10 cellular contexts compared by ENCODE assay signal in the genomic region with DNA sequence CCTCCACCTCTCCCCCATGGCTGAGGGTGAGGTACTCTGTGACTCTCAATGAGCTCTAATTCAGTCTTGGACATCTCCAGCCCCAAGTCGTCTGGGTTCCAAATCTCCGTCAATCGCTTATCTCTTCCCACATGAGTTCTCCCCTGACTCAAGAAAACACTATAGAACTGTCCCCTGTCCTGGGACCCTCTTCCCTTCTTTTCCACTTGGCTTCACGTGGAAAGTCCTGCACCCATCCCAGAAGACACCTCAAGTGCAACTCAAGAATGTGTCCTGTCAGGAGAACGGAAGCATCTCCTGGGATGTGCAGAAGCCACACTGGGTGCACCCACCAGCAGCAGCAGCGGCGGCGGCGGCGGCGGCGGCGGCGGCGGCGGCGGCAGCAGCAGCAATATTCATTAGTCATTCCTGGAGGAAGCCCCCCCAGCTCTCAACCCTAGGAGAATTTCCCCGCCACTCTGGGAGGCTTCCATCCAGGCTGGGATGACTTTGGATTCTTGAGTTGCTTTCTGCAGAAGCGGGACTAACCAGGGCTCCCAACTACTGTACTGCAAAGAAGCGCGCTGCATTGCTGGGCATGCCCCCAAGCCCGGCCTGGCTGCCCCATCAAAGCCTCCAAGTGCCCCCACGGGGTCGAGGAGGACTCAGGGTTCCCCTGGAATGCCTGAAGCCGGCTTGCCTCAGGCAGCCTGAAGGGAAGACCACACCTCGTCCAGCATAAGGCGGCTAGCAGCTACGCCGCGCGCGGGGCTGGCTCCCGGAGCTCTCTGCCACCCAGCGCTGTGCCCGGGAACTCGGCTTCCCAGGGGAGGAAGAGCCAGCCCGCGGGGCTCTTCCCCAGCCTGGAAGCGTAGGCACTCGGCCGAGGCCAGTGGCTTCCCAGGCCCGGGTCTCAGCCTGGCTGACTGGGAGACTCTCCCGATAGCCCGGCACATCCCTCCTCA. TPM values are rescaled to one million over a fixed set of nuclear protein-coding genes. Genes with fewer than 3 reads are reported as not detected.
DNase-seq lines count a peak whose midpoint lies in the region; ATAC-seq and TF ChIP-seq lines count a peak whose summit lies in the region.
"Had no signal": no experiment of that assay in that cellular context is flagged by ENCODE, and none has a peak within 500 bp of the region (broad histone marks: within the 10 kb centered on the region; RNA-seq: fewer than 3 reads in every experiment).

No MANE protein-coding gene starts in this region.

- H3K27me3 Mint-ChIP-seq in Calu3 (ENCODE audit: unreplicated experiment): peaks cover 73% of the 10 kb centered on the region

- H3K27me3 ChIP-seq in RWPE2 (ENCODE audit: insufficient read depth, poor library complexity, severe bottlenecking) (peaks cover 73% of the 10 kb centered on the region), heart right ventricle (peaks cover 7 to 88% (median 66%) of the 10 kb centered on the region in 7 donors)

- ATAC-seq in RWPE2 (ENCODE audit: low read depth) (peak; percentile 58), heart right ventricle (peak in 6 of 8 donors; percentile 4 to 44 (median 19))

- H3K4me1 ChIP-seq in RWPE2 (ENCODE audit: insufficient read depth, poor library complexity, severe bottlenecking): no peaks in the 10 kb centered on the region
- peaks cover 9 to 20% (median 13%) of the 10 kb centered on the region in 9 donors for H3K4me1 ChIP-seq in heart right ventricle

- no peak overlapping the region for H3K27ac Mint-ChIP-seq in Calu3 (ENCODE audit: unreplicated experiment)
- H3K27ac Mint-ChIP-seq: activated naive CD4-positive, alpha-beta T cell treated with anti-CD3 and anti-CD28 coated beads, Interleukin-2, amount 50 U/mL, for 72 hours had no signal

- no peaks in the 10 kb centered on the region for H3K4me1 Mint-ChIP-seq in Calu3 (ENCODE audit: low read depth, unreplicated experiment)

- H3K9me3 ChIP-seq in RWPE2 (ENCODE audit: severe bottlenecking) (no peaks in the 10 kb centered on the region), heart right ventricle (no peaks in the 10 kb centered on the region)

- H3K9me3 Mint-ChIP-seq in Calu3 (ENCODE audit: low read depth, unreplicated experiment): no peaks in the 10 kb centered on the region
- H3K9me3 Mint-ChIP-seq: activated naive CD4-positive, alpha-beta T cell treated with anti-CD3 and anti-CD28 coated beads, Interleukin-2, amount 50 U/mL, for 72 hours had no signal

- peak overlapping the region; percentile 19 for H3K4me3 Mint-ChIP-seq in Calu3 (ENCODE audit: low read depth, unreplicated experiment)

- H3K27ac ChIP-seq in RWPE2 (ENCODE audit: poor library complexity, severe bottlenecking) (no peak overlapping the region), heart right ventricle (no peak overlapping the region)

- no peak overlapping the region for H3K4me3 ChIP-seq in RWPE2 (ENCODE audit: severe bottlenecking)
- peak overlapping the region; percentile 21 to 50 (median 44) for H3K4me3 ChIP-seq in heart right ventricle

- BruUV-seq in Calu3 (replicated peaks; lab: Mats Ljungman, UMichigan): no TSS peak

- 3% methylated on average over 42 to 44 of the region's 44 CpGs for WGBS in heart right ventricle, 2 donors

- CTCF ChIA-PET in Calu3 (lab: Charles Lee): interaction anchor here (0.8 kb wide), 1 partner anchor 16 kb away, joined by 3 read pairs; no protein-coding TSS in a partner anchor

- TF ChIP-seq CTCF in Calu3 (IDR thresholded peaks at IDR 0.05; ENCODE audit: unreplicated experiment): no peak
- TF ChIP-seq CTCF in RWPE2 (IDR thresholded peaks at IDR 0.05; ENCODE audit: poor library complexity, severe bottlenecking): no peak
- TF ChIP-seq CTCF in heart right ventricle (IDR thresholded peaks at IDR 0.05): no peak

- no peak for DNase-seq in Calu3
- no peak for DNase-seq in RWPE2 (ENCODE audit: low spot score)
- DNase-seq in heart right ventricle: no peak
- peak in 8 of 10 donors; percentile 23 to 91 (median 37) for DNase-seq in posterior cingulate gyrus
- no peak for DNase-seq in NCI-H1105 treated with DMSO at 0.1 percent for 48 hours (lab: John Stamatoyannopoulos, UW)
- no peak for DNase-seq in COR-L47 (lab: John Stamatoyannopoulos, UW)
- DNase-seq in KG1 (lab: John Stamatoyannopoulos, UW): no peak
- no peak for DNase-seq in NOMO-1 (lab: John Stamatoyannopoulos, UW; ENCODE audit: unreplicated experiment in 2 of 2)
- DNase-seq: GOT3 had no signal

- no peaks in the 10 kb centered on the region for H3K36me3 ChIP-seq in RWPE2 (ENCODE audit: low read depth)
- H3K36me3 ChIP-seq in heart right ventricle: no peaks in the 10 kb centered on the region

- intact Hi-C loops in Calu3 (cut with micrococcal nuclease; ENCODE audit: unreplicated experiment) (loop anchor here (5.0 kb wide), 1 partner anchor 272 kb away; no protein-coding TSS in a partner anchor), heart right ventricle (cut with DNase I) (loop anchor here in 4 of 10 donors (5.0 to 10.0 kb wide), 4 partner anchors 107 to 265 kb away; no protein-coding TSS in a partner anchor), posterior cingulate gyrus (cut with DNase I) (loop anchor here (1.0 kb wide), 1 partner anchor 113 kb away; no protein-coding TSS in a partner anchor)

- H3K36me3 Mint-ChIP-seq in Calu3 (ENCODE audit: insufficient read depth, unreplicated experiment): no peaks in the 10 kb centered on the region

RNA-seq across cellular contexts. Expression of gene CRTAC1, which starts 1.0 kb away (rescaled TPM):
- total RNA-seq in Calu3 (2022) (not detected in 2 replicates), heart right ventricle (10 to 100 TPM in 1 of 10 donors, 1 to 10 TPM in 6, under 1 TPM in 3; 0.61 to 12.4 (median 1.4) TPM)
- polyA plus RNA-seq in heart right ventricle: 1 to 10 TPM in 1 of 2 donors, under 1 TPM in 1; 0.22 to 2.1 TPM
- total RNA-seq: activated naive CD4-positive, alpha-beta T cell treated with anti-CD3 and anti-CD28 coated beads, Interleukin-2, amount 50 U/mL, for 72 hours had no signal

Comparison
In these comparisons a context has a peak if more than half of its experiments do, and no peak if none do; other contexts are left out.
1. DNase-seq: peak in posterior cingulate gyrus (8 of 10); none in Calu3 (single experiment), RWPE2 (single experiment), heart right ventricle (0 of 2), NCI-H1105 treated with DMSO at 0.1 percent for 48 hours (single experiment), COR-L47 (single experiment), KG1 (single experiment) and NOMO-1 (0 of 2).